In genomic region chr12:132154341-132154761, GRCh38 we compare ENCODE assay signal across 8 cellular contexts. TPM values are rescaled to one million over a fixed set of nuclear protein-coding genes. Genes with fewer than 3 reads are reported as not detected.
A peak's percentile ranks its signal among the peaks of the same experiment; 100 is the strongest.
DNase-seq lines count a peak whose midpoint lies in the region; ATAC-seq and TF ChIP-seq lines count a peak whose summit lies in the region.

No MANE protein-coding gene starts in this region.

- H3K36me3 ChIP-seq in GM06990 (ENCODE audit: control insufficient read depth, insufficient read depth, low read length), result peaks cover 15% of the 10 kb centered on the region
- no peaks in the 10 kb centered on the region for H3K36me3 ChIP-seq in GM23338 (ENCODE audit: insufficient read depth)
- peaks cover 19% of the 10 kb centered on the region for H3K36me3 ChIP-seq in WERI-Rb-1
- peaks cover 5 to 21% of the 10 kb centered on the region in 2 donors for H3K36me3 ChIP-seq in muscle layer of duodenum (ENCODE audit: control insufficient read depth in 1 of 2, insufficient read depth in 2 of 2, low read length in 2 of 2)

- no peak overlapping the region for H3K27ac Mint-ChIP-seq in GM23338
- no peak overlapping the region for H3K27ac Mint-ChIP-seq in activated CD4-positive, alpha-beta T cell treated with anti-CD3 and anti-CD28 coated beads for 36 hours

- no peaks in the 10 kb centered on the region for H3K9me3 ChIP-seq in WERI-Rb-1 (ENCODE audit: severe bottlenecking)
- no peaks in the 10 kb centered on the region for H3K9me3 ChIP-seq in muscle layer of duodenum (ENCODE audit: control insufficient read depth in 1 of 2, low read length in 2 of 2)

- no peaks in the 10 kb centered on the region for H3K4me1 ChIP-seq in GM23338 (ENCODE audit: insufficient read depth)
- peaks cover 0 to 5% of the 10 kb centered on the region in 2 donors for H3K4me1 ChIP-seq in muscle layer of duodenum (ENCODE audit: control insufficient read depth in 1 of 2, insufficient read depth in 2 of 2, low read length in 2 of 2)

- TF ChIP-seq CTCF in GM06990 (IDR thresholded peaks at IDR 0.05; ENCODE audit: insufficient read depth, low read length, poor library complexity, severe bottlenecking) (no peak), GM23338 (conservative IDR thresholded peaks at IDR 0.05; ENCODE audit: low read depth in 2 of 2) (no peak), WERI-Rb-1 (IDR thresholded peaks at IDR 0.05; ENCODE audit: low read depth, low read length) (no peak)

- intact Hi-C loops in activated CD4-positive, alpha-beta T cell treated with anti-CD3 and anti-CD28 coated beads for 36 hours (cut with DNase I, micrococcal nuclease), result loop anchor here (1.0 to 5.0 kb wide), 8 partner anchors 34 to 461 kb away; partner anchors contain the start of gene GALNT9 (in 1 of the 2)

- H3F3A ChIP-seq in GM23338 (replicated peaks; ENCODE audit: low read depth), result peaks cover 24% of the 10 kb centered on the region

- no peaks in the 10 kb centered on the region for H3K4me1 Mint-ChIP-seq in GM23338
- no peaks in the 10 kb centered on the region for H3K4me1 Mint-ChIP-seq in activated CD4-positive, alpha-beta T cell treated with anti-CD3 and anti-CD28 coated beads for 36 hours

- peaks cover 5% of the 10 kb centered on the region for H3K27me3 Mint-ChIP-seq in GM23338 (ENCODE audit: insufficient read depth, low read depth, poor library complexity)
- H3K27me3 Mint-ChIP-seq in activated CD4-positive, alpha-beta T cell treated with anti-CD3 and anti-CD28 coated beads for 36 hours, result no peaks in the 10 kb centered on the region

- no peak overlapping the region for H3K27ac ChIP-seq in GM23338 (ENCODE audit: low read depth)
- 0 out of 2 replicates have a peak overlapping the region, but pooled peaks have one; percentile 36 for H3K27ac ChIP-seq in WERI-Rb-1
- H3K27ac ChIP-seq in muscle layer of duodenum (ENCODE audit: low read length), result no peak overlapping the region

- H4K20me1 ChIP-seq in GM23338 (replicated peaks; ENCODE audit: insufficient read depth), result no peaks in the 10 kb centered on the region

- H3K9me2 ChIP-seq in GM23338 (ENCODE audit: insufficient read depth), result no peaks in the 10 kb centered on the region

- H3K4me3 ChIP-seq in GM06990 (replicated peaks; ENCODE audit: low read depth, low read length) (no peak overlapping the region), GM23338 (no peak overlapping the region), WERI-Rb-1 (ENCODE audit: low read depth, low read length) (no peak overlapping the region), muscle layer of duodenum (ENCODE audit: low read depth in 1 of 2, low read length in 2 of 2) (peak overlapping the region; percentile 42 to 52)

- H2AFZ ChIP-seq in GM23338, result no peak overlapping the region

- CTCF ChIA-PET in activated CD4-positive, alpha-beta T cell treated with anti-CD3 and anti-CD28 coated beads for 36 hours (lab: Charles Lee), result interaction anchor here (0.6 to 1.5 kb wide), 11 partner anchors 10 to 369 kb away, joined by 3 to 9 read pairs (median 4); no protein-coding TSS in a partner anchor

- no peaks in the 10 kb centered on the region for H3K79me2 ChIP-seq in GM23338 (replicated peaks; ENCODE audit: insufficient read depth)

- POLR2A ChIA-PET in activated CD4-positive, alpha-beta T cell treated with anti-CD3 and anti-CD28 coated beads for 36 hours (lab: Charles Lee), result interaction anchor here (0.6 to 1.0 kb wide), 3 partner anchors 13 to 100 kb away, joined by 3 to 5 read pairs (median 4); no protein-coding TSS in a partner anchor

- H3K4me2 ChIP-seq in GM23338, result peak overlapping the region; percentile 57; the same call in 1 of the 2 replicates

- H3K4me3 Mint-ChIP-seq in GM23338, result no peak overlapping the region
- H3K4me3 Mint-ChIP-seq in activated CD4-positive, alpha-beta T cell treated with anti-CD3 and anti-CD28 coated beads for 36 hours, result no peak overlapping the region

- H3K9me3 Mint-ChIP-seq in GM23338, result no peaks in the 10 kb centered on the region
- H3K9me3 Mint-ChIP-seq in activated CD4-positive, alpha-beta T cell treated with anti-CD3 and anti-CD28 coated beads for 36 hours (ENCODE audit: low read depth), result no peaks in the 10 kb centered on the region

- ATAC-seq in GM23338 (peak; percentile 37), HG02642 (IDR thresholded peaks at IDR 0.05; ENCODE audit: poor library complexity, unreplicated experiment) (no peak)
- ATAC-seq in activated CD4-positive, alpha-beta T cell treated with anti-CD3 and anti-CD28 coated beads for 36 hours, result no peak

- DNase-seq in GM06990 (ENCODE audit: extremely low read depth, insufficient read length) (peak; percentile 40), GM23338 (ENCODE audit: low spot score) (no peak), WERI-Rb-1 (no peak), NCI-H2081 (lab: John Stamatoyannopoulos, UW) (no peak), NOMO-1 (lab: John Stamatoyannopoulos, UW; ENCODE audit: unreplicated experiment in 2 of 2) (no peak)
- DNase-seq in activated CD4-positive, alpha-beta T cell treated with anti-CD3 and anti-CD28 coated beads for 36 hours, result no peak

- peaks cover 6% of the 10 kb centered on the region; the same call in 2 of the 3 replicates for H3K36me3 Mint-ChIP-seq in GM23338 (ENCODE audit: low read depth)
- no peaks in the 10 kb centered on the region for H3K36me3 Mint-ChIP-seq in activated CD4-positive, alpha-beta T cell treated with anti-CD3 and anti-CD28 coated beads for 36 hours (ENCODE audit: low read depth)

- no peaks in the 10 kb centered on the region for H3K27me3 ChIP-seq in GM06990 (replicated peaks; ENCODE audit: control insufficient read depth, insufficient read depth, low read length)
- H3K27me3 ChIP-seq in GM23338 (ENCODE audit: insufficient read depth), result no peaks in the 10 kb centered on the region
- H3K27me3 ChIP-seq in WERI-Rb-1 (ENCODE audit: insufficient read depth, low read depth, severe bottlenecking), result no peaks in the 10 kb centered on the region
- H3K27me3 ChIP-seq in muscle layer of duodenum (ENCODE audit: low read depth, low read length), result no peaks in the 10 kb centered on the region

TF ChIP-seq in GM23338, 12 proteins besides CTCF, POLR2A, EP300 and RAD21 (continues in another document):
- TF ChIP-seq ETS1 (IDR thresholded peaks at IDR 0.05) (no peak), EZH2 (IDR thresholded peaks at IDR 0.05; ENCODE audit: low read depth, unreplicated experiment) (no peak), CREB1 (CRISPR knock-in tag; IDR thresholded peaks at IDR 0.05; ENCODE audit: low read depth) (no peak), POLR2AphosphoS5 (IDR thresholded peaks at IDR 0.05; ENCODE audit: low read depth) (no peak), NANOG (IDR thresholded peaks at IDR 0.05; ENCODE audit: borderline replicate concordance) (no peak), REST (IDR thresholded peaks at IDR 0.05; ENCODE audit: unreplicated experiment) (no peak), STAT1 (IDR thresholded peaks at IDR 0.05; ENCODE audit: unreplicated experiment) (no peak)

RNA-seq across cellular contexts. Expression of gene NOC4L, which starts 10.1 kb away (rescaled TPM):
- total RNA-seq in GM23338 (2014; rRNA removed; shearing (Covaris generic)), result 32.7 and 42.4 TPM in 2 replicates
- 54.7 and 58.5 TPM in 2 replicates for polyA plus RNA-seq in GM23338 (2016; fragmentation: Nextera tagmentation; extraction: Ambion mirVana)
- total RNA-seq in activated CD4-positive, alpha-beta T cell treated with anti-CD3 and anti-CD28 coated beads for 36 hours, result 10 to 100 TPM; 30.5 to 35.7 TPM

RNA-seq across cellular contexts. Expression of gene DDX51, which starts 10.2 kb away (rescaled TPM):
- total RNA-seq in GM23338 (2014; rRNA removed; shearing (Covaris generic)), result 18.3 and 19.3 TPM in 2 replicates
- polyA plus RNA-seq in GM23338 (2016; fragmentation: Nextera tagmentation; extraction: Ambion mirVana), result 12.4 and 13.0 TPM in 2 replicates
- total RNA-seq in activated CD4-positive, alpha-beta T cell treated with anti-CD3 and anti-CD28 coated beads for 36 hours, result 10 to 100 TPM; 19.2 to 31.4 TPM

Comparison
In these comparisons a context has a peak if more than half of its experiments do, and no peak if none do; other contexts are left out.
1. H3K4me3 ChIP-seq: peak in muscle layer of duodenum (2 of 2); none in GM06990 (single experiment), GM23338 (single experiment) and WERI-Rb-1 (single experiment).